ENCODE assay signal across 1 cellular context in genomic region chr12:34097213-34097612, GRCh38.
TF ChIP-seq lines count a peak whose summit lies in the region.

No MANE protein-coding gene starts in this region.

TF ChIP-seq in K562, 482 proteins besides CTCF, POLR2A, EP300 and RAD21 (continued from another document):
- TF ChIP-seq HDAC6 (IDR thresholded peaks at IDR 0.05; ENCODE audit: low read depth, low read length) (no peak), ZNF830 (CRISPR knock-in tag; IDR thresholded peaks at IDR 0.05) (no peak), SREBF1 (IDR thresholded peaks at IDR 0.05; ENCODE audit: borderline replicate concordance, low read depth, low read length) (no peak), ARNT (IDR thresholded peaks at IDR 0.05) (no peak), TAF15 (IDR thresholded peaks at IDR 0.05; ENCODE audit: low read depth, low read length) (no peak), CEBPB (tag; IDR thresholded peaks at IDR 0.05) (no peak), CXXC5 (CRISPR knock-in tag; IDR thresholded peaks at IDR 0.05) (no peak), SMARCC2 (IDR thresholded peaks at IDR 0.05; ENCODE audit: low read depth) (peak; percentile 26; the same call in 1 of the 2 replicates), E2F4 (CRISPR knock-in tag; IDR thresholded peaks at IDR 0.05; ENCODE audit: low read depth) (no peak)
